27 cellular contexts compared by ENCODE assay signal in the genomic region with DNA sequence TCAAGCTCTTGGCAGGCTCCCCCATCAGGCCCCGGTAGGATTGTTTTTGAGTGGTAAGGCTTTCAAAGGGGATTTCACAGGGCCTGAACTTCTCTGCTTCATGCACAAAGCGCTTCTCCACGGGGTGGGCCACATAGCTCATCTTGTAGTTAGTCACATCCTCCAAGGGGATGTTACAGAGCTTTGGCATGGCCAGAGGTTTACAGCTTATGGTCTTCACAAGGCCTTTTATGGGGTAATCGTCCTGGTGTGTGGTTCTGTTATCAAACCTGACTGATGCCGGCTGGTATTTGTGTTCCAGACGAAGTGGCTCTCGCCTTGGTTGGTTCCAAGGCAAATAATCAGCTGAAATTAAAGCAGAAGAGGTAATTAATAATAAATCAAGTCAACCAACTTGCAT.
"Had no signal": no experiment of that assay in that cellular context is flagged by ENCODE, and none has a peak within 500 bp of the region (broad histone marks: within the 10 kb centered on the region; RNA-seq: fewer than 3 reads in every experiment).

No MANE protein-coding gene starts in this region.

- H3K27me3 Mint-ChIP-seq: activated CD8-positive, alpha-beta T cell treated with anti-CD3 and anti-CD28 coated beads for 36 hours; activated naive CD8-positive, alpha-beta T cell treated with anti-CD3 and anti-CD28 coated beads, Interleukin-2, amount 10 ng/mL, durations not matched to agents 7 days and 5 days; activated T-cell treated with anti-CD3 and anti-CD28 coated beads, Interleukin-2, amount 50 U/mL, for 24 hours; dendritic cell treated with granulocyte-macrophage colony-stimulating factor and Interleukin-4, amounts not matched to agents 40 ng/mL and 50 ng/mL, for 4 days; progenitor cell of endocrine pancreas; stimulated activated naive CD8-positive, alpha-beta T cell treated with anti-CD3 and anti-CD28 coated beads, Interleukin-15, amount 100 ng/mL, for 72 hours; T-cell had no signal

- H3K4me1 Mint-ChIP-seq: activated naive CD8-positive, alpha-beta T cell treated with anti-CD3 and anti-CD28 coated beads, Interleukin-2, amount 10 ng/mL, durations not matched to agents 7 days and 5 days; stimulated activated naive CD8-positive, alpha-beta T cell treated with anti-CD3 and anti-CD28 coated beads, Interleukin-15, amount 100 ng/mL, for 72 hours; T-cell had no signal

- H3K27ac Mint-ChIP-seq: activated CD8-positive, alpha-beta T cell treated with anti-CD3 and anti-CD28 coated beads for 36 hours; activated naive CD8-positive, alpha-beta T cell treated with anti-CD3 and anti-CD28 coated beads, Interleukin-2, amount 10 ng/mL, durations not matched to agents 7 days and 5 days; activated T-cell treated with anti-CD3 and anti-CD28 coated beads, Interleukin-2, amount 50 U/mL, for 24 hours; activated T-helper 2 cell treated with anti-CD3 and anti-CD28 coated beads, Interferon-gamma antibody, Interleukin-2, Interleukin-4, amounts not matched to agents 10 μg/mL and 5 μg/mL and 100 μg/mL, durations not matched to agents 14 hours and 24 hours and 36 hours; dendritic cell treated with granulocyte-macrophage colony-stimulating factor and Interleukin-4, amounts not matched to agents 40 ng/mL and 50 ng/mL, for 4 days; progenitor cell of endocrine pancreas; T-cell had no signal

- DNase-seq: activated CD4-positive, alpha-beta T cell treated with anti-CD3 and anti-CD28 coated beads for 48 hours; activated CD4-positive, CD25-positive, alpha-beta regulatory T cell; activated CD8-positive, alpha-beta T cell treated with anti-CD3 and anti-CD28 coated beads for 36 hours; activated naive CD4-positive, alpha-beta T cell treated with Interleukin-2 at 50 U/mL for 16 hours; activated naive CD8-positive, alpha-beta T cell treated with anti-CD3 and anti-CD28 coated beads, Interleukin-2, amount 10 ng/mL, durations not matched to agents 7 days and 5 days; activated T-cell treated with anti-CD3 and anti-CD28 coated beads, Interleukin-2, amount 50 U/mL, for 24 hours; cerebellar nuclear complex; effector CD8-positive, alpha-beta T cell; esophagus squamous epithelium; foreskin melanocyte; hypothalamus; kidney; left lung; SK-N-SH; stimulated activated CD4-positive, alpha-beta T cell treated with anti-CD3 and anti-CD28 coated beads, Interleukin-15, amount 100 ng/mL, for 24 hours; stimulated activated CD4-positive, alpha-beta T cell treated with anti-CD3 and anti-CD28 coated beads, Interleukin-2, amount 100 ng/mL, for 48 hours; stimulated activated naive CD8-positive, alpha-beta T cell treated with anti-CD3 and anti-CD28 coated beads, Interleukin-15, amount 100 ng/mL, for 72 hours; T-cell; T-helper 9 cell; transverse colon had no signal

- H3K4me3 Mint-ChIP-seq: activated CD8-positive, alpha-beta T cell treated with anti-CD3 and anti-CD28 coated beads for 36 hours; activated naive CD8-positive, alpha-beta T cell treated with anti-CD3 and anti-CD28 coated beads, Interleukin-2, amount 10 ng/mL, durations not matched to agents 7 days and 5 days; activated T-cell treated with anti-CD3 and anti-CD28 coated beads, Interleukin-2, amount 50 U/mL, for 24 hours; dendritic cell treated with granulocyte-macrophage colony-stimulating factor and Interleukin-4, amounts not matched to agents 40 ng/mL and 50 ng/mL, for 4 days; stimulated activated naive CD8-positive, alpha-beta T cell treated with anti-CD3 and anti-CD28 coated beads, Interleukin-15, amount 100 ng/mL, for 72 hours; T-cell had no signal

- H3K9me3 Mint-ChIP-seq: activated CD8-positive, alpha-beta T cell treated with anti-CD3 and anti-CD28 coated beads for 36 hours; activated naive CD8-positive, alpha-beta T cell treated with anti-CD3 and anti-CD28 coated beads, Interleukin-2, amount 10 ng/mL, durations not matched to agents 7 days and 5 days; activated T-cell treated with anti-CD3 and anti-CD28 coated beads, Interleukin-2, amount 50 U/mL, for 24 hours; activated T-helper 2 cell treated with anti-CD3 and anti-CD28 coated beads, Interferon-gamma antibody, Interleukin-2, Interleukin-4, amounts not matched to agents 10 μg/mL and 5 μg/mL and 100 μg/mL, durations not matched to agents 14 hours and 24 hours and 36 hours; dendritic cell treated with granulocyte-macrophage colony-stimulating factor and Interleukin-4, amounts not matched to agents 40 ng/mL and 50 ng/mL, for 4 days; stimulated activated naive CD8-positive, alpha-beta T cell treated with anti-CD3 and anti-CD28 coated beads, Interleukin-15, amount 100 ng/mL, for 72 hours; T-cell had no signal

- H3K36me3 Mint-ChIP-seq: activated naive CD8-positive, alpha-beta T cell treated with anti-CD3 and anti-CD28 coated beads, Interleukin-2, amount 10 ng/mL, durations not matched to agents 7 days and 5 days; T-cell had no signal

- H3K4me3 ChIP-seq: breast epithelium, esophagus squamous epithelium, left lung, right atrium auricular region, skin epidermis, suprapubic skin, transverse colon had no signal

- H3K27ac ChIP-seq: breast epithelium, esophagus squamous epithelium, left lung, right atrium auricular region, skin epidermis, suprapubic skin, transverse colon had no signal

- H3K4me2 ChIP-seq: SK-N-SH had no signal

- H3K36me3 ChIP-seq: breast epithelium, esophagus squamous epithelium, left lung, right atrium auricular region, suprapubic skin, transverse colon had no signal

- H3K9me3 ChIP-seq: breast epithelium, esophagus squamous epithelium, left lung, right atrium auricular region, SK-N-SH, suprapubic skin, transverse colon had no signal

- ATAC-seq: activated CD8-positive, alpha-beta T cell treated with anti-CD3 and anti-CD28 coated beads for 36 hours; left lung; T-cell had no signal

- H3K27me3 ChIP-seq: breast epithelium, esophagus squamous epithelium, left lung, right atrium auricular region, suprapubic skin, transverse colon had no signal

- H3K4me1 ChIP-seq: breast epithelium, esophagus squamous epithelium, left lung, right atrium auricular region, suprapubic skin, transverse colon had no signal
